24 cellular contexts compared by ENCODE assay signal in genomic region chr22:27400811-27401210, GRCh38.
A peak's percentile ranks its signal among the peaks of the same experiment; 100 is the strongest.
DNase-seq lines count a peak whose midpoint lies in the region; ATAC-seq and TF ChIP-seq lines count a peak whose summit lies in the region.
"Had no signal": no experiment of that assay in that cellular context is flagged by ENCODE, and none has a peak within 500 bp of the region (broad histone marks: within the 10 kb centered on the region; RNA-seq: fewer than 3 reads in every experiment).

No MANE protein-coding gene starts in this region.

- H3K9ac ChIP-seq in IMR-90 (ENCODE audit: low read depth, low read length) (no peak overlapping the region), neural progenitor cell (no peak overlapping the region)
- H3K9ac ChIP-seq: BLaER1 had no signal

- no peak overlapping the region for H3K14ac ChIP-seq in IMR-90 (replicated peaks; ENCODE audit: low read depth, low read length)

- H3K36me3 Mint-ChIP-seq in natural killer cell treated with Interleukin-12 subunit alpha and Interleukin-12 subunit beta and Interleukin-15 and Interleukin-18, amount 100 ng/mL, for 72 hours = no peaks in the 10 kb centered on the region
- H3K36me3 Mint-ChIP-seq in natural killer cell = no peaks in the 10 kb centered on the region
- H3K36me3 Mint-ChIP-seq in neural progenitor cell = no peaks in the 10 kb centered on the region
- H3K36me3 Mint-ChIP-seq: CD14-positive monocyte; CD4-positive, alpha-beta memory T cell; CD4-positive, CD25-positive, alpha-beta regulatory T cell; CD8-positive, alpha-beta memory T cell had no signal

- CTCF ChIA-PET in IMR-90 (lab: Yijun Ruan, JAX) = no interaction called here

- no peak overlapping the region for H2BK20ac ChIP-seq in IMR-90 (ENCODE audit: low read depth, low read length)

- no peak overlapping the region for H3K18ac ChIP-seq in IMR-90 (ENCODE audit: low read depth, low read length)

- H3K9me3 Mint-ChIP-seq in natural killer cell treated with Interleukin-12 subunit alpha and Interleukin-12 subunit beta and Interleukin-15 and Interleukin-18, amount 100 ng/mL, for 72 hours = no peaks in the 10 kb centered on the region
- H3K9me3 Mint-ChIP-seq in natural killer cell (no peaks in the 10 kb centered on the region), neural progenitor cell (peaks cover 5% of the 10 kb centered on the region)

- intact Hi-C loops in natural killer cell (cut with micrococcal nuclease) (no loop called here), IMR-90 (cut with micrococcal nuclease) (no loop called here)

- no peak overlapping the region for H3K27ac Mint-ChIP-seq in natural killer cell treated with Interleukin-12 subunit alpha and Interleukin-12 subunit beta and Interleukin-15 and Interleukin-18, amount 100 ng/mL, for 72 hours
- H3K27ac Mint-ChIP-seq in natural killer cell (no peak overlapping the region), neural progenitor cell (peak overlapping the region; percentile 34)
- H3K27ac Mint-ChIP-seq: CD14-positive monocyte; CD4-positive, alpha-beta memory T cell; CD4-positive, CD25-positive, alpha-beta regulatory T cell; CD8-positive, alpha-beta memory T cell had no signal

- ATAC-seq in natural killer cell treated with Interleukin-12 subunit alpha and Interleukin-12 subunit beta and Interleukin-15 and Interleukin-18, amount 100 ng/mL, for 72 hours = no peak
- ATAC-seq in natural killer cell (no peak), IMR-90 (ENCODE audit: low read depth) (no peak), GM21619 (IDR thresholded peaks at IDR 0.05; ENCODE audit: unreplicated experiment) (no peak), GM18505 (IDR thresholded peaks at IDR 0.05; ENCODE audit: unreplicated experiment) (no peak)
- ATAC-seq: GM12878 had no signal

- no peaks in the 10 kb centered on the region for H3K79me2 ChIP-seq in neural progenitor cell (ENCODE audit: low read depth)

- no peak overlapping the region for H4K8ac ChIP-seq in IMR-90 (ENCODE audit: low read depth in 2 of 2, low read length in 2 of 2)

- H3K4me2 ChIP-seq in IMR-90 (ENCODE audit: low read depth, low read length) (no peak overlapping the region), neural progenitor cell (no peak overlapping the region)
- H3K4me2 ChIP-seq: BLaER1 had no signal

- TF ChIP-seq RAD21 in IMR-90 (IDR thresholded peaks at IDR 0.05; ENCODE audit: low read length) = no peak

- no peaks in the 10 kb centered on the region for H3K4me1 Mint-ChIP-seq in natural killer cell treated with Interleukin-12 subunit alpha and Interleukin-12 subunit beta and Interleukin-15 and Interleukin-18, amount 100 ng/mL, for 72 hours (ENCODE audit: low read depth in 2 of 2)
- H3K4me1 Mint-ChIP-seq in natural killer cell = no peaks in the 10 kb centered on the region
- peaks cover 2% of the 10 kb centered on the region for H3K4me1 Mint-ChIP-seq in neural progenitor cell
- H3K4me1 Mint-ChIP-seq: CD14-positive monocyte; CD4-positive, alpha-beta memory T cell; CD4-positive, CD25-positive, alpha-beta regulatory T cell; CD8-positive, alpha-beta memory T cell had no signal

- no peaks in the 10 kb centered on the region for H3K79me1 ChIP-seq in IMR-90 (ENCODE audit: low read depth in 1 of 2, low read length in 2 of 2)

- no peaks in the 10 kb centered on the region for H4K20me1 ChIP-seq in IMR-90 (ENCODE audit: insufficient read depth, low read length)
- H4K20me1 ChIP-seq in neural progenitor cell (ENCODE audit: low read depth) = no peaks in the 10 kb centered on the region
- H4K20me1 ChIP-seq: BLaER1 had no signal

- DNase-seq in natural killer cell treated with Interleukin-12 subunit alpha and Interleukin-12 subunit beta and Interleukin-15 and Interleukin-18, amount 100 ng/mL, for 72 hours (ENCODE audit: low spot score) = peak; percentile 12
- DNase-seq in natural killer cell = no peak
- no peak for DNase-seq in IMR-90
- no peak for DNase-seq in neural progenitor cell (ENCODE audit: low spot score)
- no peak for DNase-seq in effector CD4-positive, alpha-beta T cell
- DNase-seq: 8988T; ACHN; BE2C; C1 segment of cervical spinal cord; CD4-positive, alpha-beta memory T cell; CD4-positive, CD25-positive, alpha-beta regulatory T cell; CD8-positive, alpha-beta memory T cell; COR-L47; DMS 273 treated with DMSO at 0.1 percent for 48 hours; DMS153; DMS53; DMS79; DND-41; GDM1 had no signal

- no peak overlapping the region for H2AK5ac ChIP-seq in IMR-90 (ENCODE audit: low read depth, low read length)

- no peak overlapping the region for H3K56ac ChIP-seq in IMR-90 (ENCODE audit: extremely low read depth, insufficient read depth, low read length)

- in situ Hi-C loops in IMR-90 (cut with MboI; ENCODE audit: low sequenced_read_pairs) = loop anchor here (10.0 kb wide), 2 partner anchors 404 to 646 kb away; partner anchors contain the start of gene MN1

- H3K27me3 ChIP-seq in IMR-90 (ENCODE audit: control insufficient read depth, insufficient read depth, low read length) = peaks cover 40% of the 10 kb centered on the region
- no peaks in the 10 kb centered on the region for H3K27me3 ChIP-seq in neural progenitor cell
- H3K27me3 ChIP-seq: BLaER1 had no signal

- no peak overlapping the region for H3K4me3 ChIP-seq in IMR-90 (ENCODE audit: insufficient read depth, low read depth, low read length)
- no peak overlapping the region for H3K4me3 ChIP-seq in neural progenitor cell
- H3K4me3 ChIP-seq: BLaER1, GM12878 had no signal

- no peak overlapping the region for H3K4me3 Mint-ChIP-seq in natural killer cell treated with Interleukin-12 subunit alpha and Interleukin-12 subunit beta and Interleukin-15 and Interleukin-18, amount 100 ng/mL, for 72 hours
- no peak overlapping the region for H3K4me3 Mint-ChIP-seq in natural killer cell
- no peak overlapping the region for H3K4me3 Mint-ChIP-seq in neural progenitor cell
- H3K4me3 Mint-ChIP-seq: CD14-positive monocyte; CD4-positive, alpha-beta memory T cell; CD4-positive, CD25-positive, alpha-beta regulatory T cell; CD8-positive, alpha-beta memory T cell had no signal

- no peak overlapping the region for H3K27ac ChIP-seq in IMR-90 (ENCODE audit: insufficient read depth, low read length)
- no peak overlapping the region for H3K27ac ChIP-seq in neural progenitor cell
- H3K27ac ChIP-seq: BLaER1 had no signal

- peak overlapping the region; percentile 29 for H2BK5ac ChIP-seq in IMR-90 (ENCODE audit: low read depth, low read length, poor library complexity, severe bottlenecking)

- TF ChIP-seq POLR2A in IMR-90 (IDR thresholded peaks at IDR 0.05; ENCODE audit: low read depth, low read length) = no peak
- TF ChIP-seq POLR2A in GM18505 (IDR thresholded peaks at IDR 0.05; ENCODE audit: borderline replicate concordance, extremely low read depth, insufficient read depth, insufficient read length) = no peak

- peaks cover 8% of the 10 kb centered on the region for H3F3A ChIP-seq in neural progenitor cell (ENCODE audit: low read depth)

- WGBS in IMR-90 (ENCODE audit: extremely low coverage in 2 of 2, insufficient read length in 1 of 2), 2 experiments = 88% methylated on average over 1 of the region's 1 CpG; no CpG with 5 or more reads in 1 of the 2 experiments

- H3K9me3 ChIP-seq in IMR-90 (ENCODE audit: control insufficient read depth, insufficient read depth, low read length) (peaks cover 7% of the 10 kb centered on the region), neural progenitor cell (ENCODE audit: low read depth) (no peaks in the 10 kb centered on the region)
- H3K9me3 ChIP-seq: BE2C, BLaER1 had no signal

- H3K9me1 ChIP-seq in IMR-90 (ENCODE audit: insufficient read depth, low read length) = no peaks in the 10 kb centered on the region

- peaks cover 14 to 36% of the 10 kb centered on the region in 2 donors for H3K27me3 Mint-ChIP-seq in natural killer cell treated with Interleukin-12 subunit alpha and Interleukin-12 subunit beta and Interleukin-15 and Interleukin-18, amount 100 ng/mL, for 72 hours
- H3K27me3 Mint-ChIP-seq in natural killer cell (ENCODE audit: low read depth in 2 of 2) = peaks cover 0 to 10% of the 10 kb centered on the region in 2 donors
- H3K27me3 Mint-ChIP-seq in neural progenitor cell (ENCODE audit: insufficient read depth, low read depth) = peaks cover 20% of the 10 kb centered on the region

- no peak overlapping the region for H2BK120ac ChIP-seq in IMR-90 (ENCODE audit: low read depth, low read length)

- no TSS peak for BruUV-seq in IMR-90 (replicated peaks; lab: Mats Ljungman, UMichigan)

- H3K23ac ChIP-seq in IMR-90 (ENCODE audit: low read depth, low read length) = no peak overlapping the region

- TF ChIP-seq CTCF in natural killer cell (IDR thresholded peaks at IDR 0.05) (no peak), IMR-90 (conservative IDR thresholded peaks at IDR 0.05; ENCODE audit: low read depth, low read length) (no peak), neural progenitor cell (IDR thresholded peaks at IDR 0.05) (no peak)

- POLR2A ChIA-PET in IMR-90 (lab: Charles Lee; ENCODE audit: unreplicated experiment) = no interaction called here

- no peak overlapping the region for H2AFZ ChIP-seq in IMR-90 (replicated peaks; ENCODE audit: low read length, poor library complexity)
- no peak overlapping the region for H2AFZ ChIP-seq in neural progenitor cell (replicated peaks)

- H4K91ac ChIP-seq in IMR-90 (ENCODE audit: insufficient read depth, low read depth, low read length) = no peak overlapping the region

- H2AK9ac ChIP-seq in IMR-90 (replicated peaks; ENCODE audit: low read depth, low read length, poor library complexity) = no peak overlapping the region

- dilution Hi-C loops in IMR-90 (cut with HindIII; ENCODE audit: low sequenced_read_pairs, unreplicated experiment) = no loop called here

- no peak overlapping the region for H4K5ac ChIP-seq in IMR-90 (ENCODE audit: low read depth, low read length)

- H2BK15ac ChIP-seq in IMR-90 (ENCODE audit: low read depth, low read length) = no peak overlapping the region

- H3K4me1 ChIP-seq in IMR-90 (ENCODE audit: control insufficient read depth, insufficient read depth, low read length) (peaks cover 2% of the 10 kb centered on the region; the same call in 1 of the 2 replicates), neural progenitor cell (no peaks in the 10 kb centered on the region)
- H3K4me1 ChIP-seq: BE2C, BLaER1 had no signal

- H3K4ac ChIP-seq in IMR-90 (ENCODE audit: low read depth, low read length) = no peak overlapping the region

- H3K36me3 ChIP-seq in IMR-90 (ENCODE audit: control insufficient read depth, insufficient read depth, low read length) (no peaks in the 10 kb centered on the region), neural progenitor cell (no peaks in the 10 kb centered on the region)
- H3K36me3 ChIP-seq: BE2C, BLaER1 had no signal

TF ChIP-seq in IMR-90, 13 proteins besides CTCF, POLR2A, EP300 and RAD21:
- no peak for TF ChIP-seq FOS (IDR thresholded peaks at IDR 0.05; ENCODE audit: low read depth, low read length)
- TF ChIP-seq BHLHE40 (IDR thresholded peaks at IDR 0.05; ENCODE audit: low read depth, low read length) = no peak
- TF ChIP-seq CEBPB (IDR thresholded peaks at IDR 0.05; ENCODE audit: low read depth, low read length) = no peak
- TF ChIP-seq NFE2L2 (IDR thresholded peaks at IDR 0.05; ENCODE audit: low read depth, low read length) = no peak
- TF ChIP-seq MAFK (IDR thresholded peaks at IDR 0.05; ENCODE audit: low read depth, low read length) = no peak
- no peak for TF ChIP-seq RFX5 (IDR thresholded peaks at IDR 0.05; ENCODE audit: low read depth, low read length)
- no peak for TF ChIP-seq MXI1 (IDR thresholded peaks at IDR 0.05; ENCODE audit: borderline replicate concordance, low read depth, low read length)
